8 cellular contexts compared by ENCODE assay signal in genomic region chr3:185153170-185153733, GRCh38. TPM values are rescaled to one million over a fixed set of nuclear protein-coding genes. Genes with fewer than 3 reads are reported as not detected.
A peak's percentile ranks its signal among the peaks of the same experiment; 100 is the strongest.
DNase-seq lines count a peak whose midpoint lies in the region; ATAC-seq and TF ChIP-seq lines count a peak whose summit lies in the region.

No MANE protein-coding gene starts in this region.

- DNase-seq in Jurkat, Clone E6-1 (ENCODE audit: low read depth, low spot score), result no peak
- no peak for DNase-seq in choroid plexus epithelial cell (ENCODE audit: low read depth)
- DNase-seq in medulla oblongata (ENCODE audit: extremely low spot score), result peak; percentile 47
- DNase-seq in tibial artery, result peak; percentile 29 to 69

- H3K9me3 ChIP-seq in ES-I3 (ENCODE audit: control insufficient read depth, insufficient read depth, low read length) (no peaks in the 10 kb centered on the region), tibial artery (no peaks in the 10 kb centered on the region)

- H3K9ac ChIP-seq in ES-I3 (ENCODE audit: low read depth, low read length), result peak overlapping the region; percentile 61

- peaks cover 4% of the 10 kb centered on the region; the same call in 1 of the 2 replicates for H3K4me1 ChIP-seq in ES-I3 (ENCODE audit: insufficient read depth, low read length)
- H3K4me1 ChIP-seq in tibial artery, result peaks cover 0 to 34% (median 14%) of the 10 kb centered on the region in 4 donors

- no peaks in the 10 kb centered on the region for H3K36me3 ChIP-seq in ES-I3 (ENCODE audit: insufficient read depth, low read length)
- H3K36me3 ChIP-seq in tibial artery, result no peaks in the 10 kb centered on the region

- H3K27ac ChIP-seq in tibial artery, result peak overlapping the region; percentile 82 to 96

- peak overlapping the region; percentile 39 for H3K4me3 ChIP-seq in Jurkat, Clone E6-1 (ENCODE audit: low read length)
- peak overlapping the region; percentile 54 for H3K4me3 ChIP-seq in choroid plexus epithelial cell (ENCODE audit: low read depth, low read length)
- H3K4me3 ChIP-seq in tibial artery, result peak overlapping the region; percentile 72 to 82

- intact Hi-C loops in tibial artery (cut with DNase I; ENCODE audit: low total_unique reads), result no loop called here

- ATAC-seq in HG02571 (IDR thresholded peaks at IDR 0.05; ENCODE audit: unreplicated experiment), result no peak
- no peak for ATAC-seq in GM18498 (IDR thresholded peaks at IDR 0.05; ENCODE audit: unreplicated experiment)
- no peak for ATAC-seq in HG03196 (IDR thresholded peaks at IDR 0.05; ENCODE audit: unreplicated experiment)

- TF ChIP-seq CTCF in choroid plexus epithelial cell (conservative IDR thresholded peaks at IDR 0.05; ENCODE audit: low read depth, low read length), result no peak
- TF ChIP-seq CTCF in tibial artery (IDR thresholded peaks at IDR 0.05), result no peak

- H3K27me3 ChIP-seq in tibial artery, result no peaks in the 10 kb centered on the region

RNA-seq across cellular contexts. Expression of gene C3orf70, which starts 0.4 kb away (rescaled TPM):
- polyA plus RNA-seq in Jurkat, Clone E6-1 (2012; ENCODE audit: insufficient read depth, insufficient read length), result 0.68 TPM

Comparison
In these comparisons a context has a peak if more than half of its experiments do, and no peak if none do; other contexts are left out.
1. DNase-seq: peak in medulla oblongata (single experiment) and tibial artery (2 of 2); none in Jurkat, Clone E6-1 (single experiment) and choroid plexus epithelial cell (single experiment).
2. Peak in every context shown above with its lines, with median percentiles within 50 percentile points of each other: H3K4me3 ChIP-seq.